In genomic region chr9:104855837-104856236, GRCh38 we compare ENCODE assay signal across 16 cellular contexts.
"Had no signal": no experiment of that assay in that cellular context is flagged by ENCODE, and none has a peak within 500 bp of the region (broad histone marks: within the 10 kb centered on the region; RNA-seq: fewer than 3 reads in every experiment).

No MANE protein-coding gene starts in this region.

- ATAC-seq: body of pancreas; heart right ventricle; natural killer cell treated with Interleukin-12 subunit alpha and Interleukin-12 subunit beta and Interleukin-15 and Interleukin-18, amount 100 ng/mL, for 72 hours; sciatic nerve; stimulated activated memory B cell treated with anti-CD40 and anti-IgM and Interleukin-4, amounts not matched to agents 10 μg/mL and 1 μg/mL and 100 μg/mL, for 72 hours had no signal

- H3K36me3 Mint-ChIP-seq: activated naive CD4-positive, alpha-beta T cell treated with anti-CD3 and anti-CD28 coated beads, Interleukin-2, amount 10 ng/mL, durations not matched to agents 7 days and 5 days; natural killer cell treated with Interleukin-12 subunit alpha and Interleukin-12 subunit beta and Interleukin-15 and Interleukin-18, amount 100 ng/mL, for 72 hours had no signal

- H3K4me3 ChIP-seq: body of pancreas, heart right ventricle, left lung, spleen, upper lobe of left lung had no signal

- H3K4me3 Mint-ChIP-seq: activated naive CD4-positive, alpha-beta T cell treated with anti-CD3 and anti-CD28 coated beads, Interleukin-2, amount 10 ng/mL, durations not matched to agents 7 days and 5 days; dendritic cell treated with granulocyte-macrophage colony-stimulating factor and Interleukin-4, amounts not matched to agents 40 ng/mL and 50 ng/mL, for 4 days; endodermal cell; natural killer cell treated with Interleukin-12 subunit alpha and Interleukin-12 subunit beta and Interleukin-15 and Interleukin-18, amount 100 ng/mL, for 72 hours; stimulated activated memory B cell treated with anti-CD40 and anti-IgM and Interleukin-4, amounts not matched to agents 10 μg/mL and 1 μg/mL and 100 μg/mL, for 72 hours had no signal

- H3K9me3 ChIP-seq: body of pancreas, heart right ventricle, left lung, spleen, upper lobe of left lung had no signal

- H3K27me3 ChIP-seq: body of pancreas, foreskin keratinocyte, heart right ventricle, left lung, spleen, upper lobe of left lung had no signal

- H3K27ac Mint-ChIP-seq: activated naive CD4-positive, alpha-beta T cell treated with anti-CD3 and anti-CD28 coated beads, Interleukin-2, amount 10 ng/mL, durations not matched to agents 7 days and 5 days; activated T-helper 2 cell treated with anti-CD3 and anti-CD28 coated beads, Interferon-gamma antibody, Interleukin-2, Interleukin-4, amounts not matched to agents 10 μg/mL and 5 μg/mL and 100 μg/mL, durations not matched to agents 14 hours and 24 hours and 36 hours; dendritic cell treated with granulocyte-macrophage colony-stimulating factor and Interleukin-4, amounts not matched to agents 40 ng/mL and 50 ng/mL, for 4 days; endodermal cell; natural killer cell treated with Interleukin-12 subunit alpha and Interleukin-12 subunit beta and Interleukin-15 and Interleukin-18, amount 100 ng/mL, for 72 hours; stimulated activated memory B cell treated with anti-CD40 and anti-IgM and Interleukin-4, amounts not matched to agents 10 μg/mL and 1 μg/mL and 100 μg/mL, for 72 hours had no signal

- H3K27ac ChIP-seq: body of pancreas, heart right ventricle, spleen had no signal

- H3K9me3 Mint-ChIP-seq: activated naive CD4-positive, alpha-beta T cell treated with anti-CD3 and anti-CD28 coated beads, Interleukin-2, amount 10 ng/mL, durations not matched to agents 7 days and 5 days; activated T-helper 2 cell treated with anti-CD3 and anti-CD28 coated beads, Interferon-gamma antibody, Interleukin-2, Interleukin-4, amounts not matched to agents 10 μg/mL and 5 μg/mL and 100 μg/mL, durations not matched to agents 14 hours and 24 hours and 36 hours; dendritic cell treated with granulocyte-macrophage colony-stimulating factor and Interleukin-4, amounts not matched to agents 40 ng/mL and 50 ng/mL, for 4 days; endodermal cell; natural killer cell treated with Interleukin-12 subunit alpha and Interleukin-12 subunit beta and Interleukin-15 and Interleukin-18, amount 100 ng/mL, for 72 hours; stimulated activated memory B cell treated with anti-CD40 and anti-IgM and Interleukin-4, amounts not matched to agents 10 μg/mL and 1 μg/mL and 100 μg/mL, for 72 hours had no signal

- H3K27me3 Mint-ChIP-seq: activated naive CD4-positive, alpha-beta T cell treated with anti-CD3 and anti-CD28 coated beads, Interleukin-2, amount 10 ng/mL, durations not matched to agents 7 days and 5 days; dendritic cell treated with granulocyte-macrophage colony-stimulating factor and Interleukin-4, amounts not matched to agents 40 ng/mL and 50 ng/mL, for 4 days; stimulated activated memory B cell treated with anti-CD40 and anti-IgM and Interleukin-4, amounts not matched to agents 10 μg/mL and 1 μg/mL and 100 μg/mL, for 72 hours had no signal

- H3K4me1 Mint-ChIP-seq: activated naive CD4-positive, alpha-beta T cell treated with anti-CD3 and anti-CD28 coated beads, Interleukin-2, amount 10 ng/mL, durations not matched to agents 7 days and 5 days had no signal

- DNase-seq: activated CD4-positive, alpha-beta T cell treated with anti-CD3 and anti-CD28 coated beads, Interleukin-2, amount 50 U/mL, for 1 hour; activated naive CD4-positive, alpha-beta T cell treated with anti-CD3 and anti-CD28 coated beads, Interleukin-2, amount 10 ng/mL, durations not matched to agents 7 days and 5 days; body of pancreas; endodermal cell; foreskin keratinocyte; heart right ventricle; islet precursor cell; left lung; spleen; stimulated activated CD4-positive, alpha-beta T cell treated with anti-CD3 and anti-CD28 coated beads, Interleukin-1b, Interleukin-23, amount 100 ng/mL, for 48 hours; upper lobe of left lung had no signal
